1 cellular context compared by ENCODE assay signal in genomic region chr12:112013601-112014402, GRCh38.
A peak's percentile ranks its signal among the peaks of the same experiment; 100 is the strongest.
TF ChIP-seq lines count a peak whose summit lies in the region.

No MANE protein-coding gene starts in this region.

TF ChIP-seq in neural cell, 6 proteins besides CTCF, POLR2A, EP300 and RAD21 (continued from another document):
- peak; percentile 85 for TF ChIP-seq REST (IDR thresholded peaks at IDR 0.05; ENCODE audit: borderline replicate concordance)
